ENCODE assay signal across 22 cellular contexts in the genomic region with DNA sequence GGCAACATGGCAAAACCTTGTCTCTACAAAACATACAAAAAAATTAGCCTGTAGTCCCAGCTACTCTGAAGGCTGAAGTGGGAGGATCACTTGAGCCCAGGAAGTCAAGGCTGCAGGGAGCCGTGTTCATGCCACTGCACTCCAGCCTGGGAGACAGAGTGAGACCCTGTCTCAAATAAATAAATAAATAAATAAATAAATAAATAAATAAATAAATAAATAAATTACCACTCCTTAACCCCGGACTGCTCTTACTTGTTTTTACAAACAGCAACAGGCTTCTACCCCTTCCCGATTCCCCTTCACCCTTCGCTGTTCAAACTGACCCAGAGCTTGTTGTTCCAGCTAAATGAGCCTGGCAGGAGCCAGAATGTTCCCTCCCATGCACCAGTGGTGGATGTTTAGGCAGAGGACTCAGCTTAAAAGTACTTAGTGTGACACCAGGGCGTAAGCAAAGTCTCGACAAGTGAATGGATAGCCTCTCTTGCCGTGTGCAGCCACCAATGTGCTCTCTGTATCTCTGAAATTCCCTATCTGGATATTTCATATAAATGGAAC. TPM values are rescaled to one million over a fixed set of nuclear protein-coding genes. Genes with fewer than 3 reads are reported as not detected.
DNase-seq lines count a peak whose midpoint lies in the region; ATAC-seq, FAIRE-seq and TF ChIP-seq lines count a peak whose summit lies in the region.
"Had no signal": no experiment of that assay in that cellular context is flagged by ENCODE, and none has a peak within 500 bp of the region (broad histone marks: within the 10 kb centered on the region; RNA-seq: fewer than 3 reads in every experiment).

No MANE protein-coding gene starts in this region.

- H3K23ac ChIP-seq in H1 (ENCODE audit: insufficient read length) (no peak overlapping the region), mesenchymal stem cell (ENCODE audit: low read length in 2 of 2) (no peak overlapping the region)

- DNase-seq in A549 (ENCODE audit: low read depth in 1 of 2, low spot score in 1 of 2) (no peak), Panc1 (ENCODE audit: low read depth, low spot score) (no peak), H1 (ENCODE audit: low read depth in 1 of 2, low spot score in 2 of 2) (no peak), mesenchymal stem cell (no peak), amniotic stem cell (lab: John Stamatoyannopoulos, UW) (no peak), right lobe of liver (no peak), NCI-H187 treated with DMSO at 0.1 percent for 48 hours (lab: John Stamatoyannopoulos, UW) (no peak)
- no peak for DNase-seq in activated naive CD4-positive, alpha-beta T cell treated with anti-CD3 and anti-CD28 coated beads, Interleukin-2, amount 10 ng/mL, durations not matched to agents 7 days and 5 days
- DNase-seq: DMS79, HFFc6, KG1, NCI-H1092 treated with DMSO at 0.1 percent for 48 hours, NCI-H1436 treated with DMSO at 0.1 percent for 48 hours, NCI-H2029, NCI-H226, NCI-H510A treated with DMSO at 0.1 percent for 48 hours, NCI-H748 treated with DMSO at 0.1 percent for 48 hours had no signal

- WGBS in A549 (ENCODE audit: missing lambda C conversion rate), result 84% methylated on average over 7 of the region's 7 CpGs
- WGBS in H1 (ENCODE audit: extremely low coverage in 1 of 2, insufficient coverage in 1 of 2, insufficient read length in 1 of 2, insufficient replicate concordance in 2 of 2, low coverage in 1 of 2, low lambda C conversion rate in 2 of 2, missing lambda C conversion rate in 1 of 2), 2 experiments, result 93% methylated on average over 7 of the region's 7 CpGs; no CpG with 5 or more reads in 1 of the 2 experiments
- 93% methylated on average over 5 of the region's 7 CpGs for WGBS in mesenchymal stem cell
- WGBS in right lobe of liver (ENCODE audit: insufficient coverage, low coverage, low lambda C conversion rate, missing lambda C conversion rate), result 70% methylated on average over 6 of the region's 7 CpGs

- H3K4me3 Mint-ChIP-seq in activated naive CD4-positive, alpha-beta T cell treated with anti-CD3 and anti-CD28 coated beads, Interleukin-2, amount 10 ng/mL, durations not matched to agents 7 days and 5 days, result no peak overlapping the region
- H3K4me3 Mint-ChIP-seq: CD14-positive monocyte, HFFc6 had no signal

- CTCF ChIA-PET in A549 (lab: Yijun Ruan, JAX), result interaction anchor here (1.7 kb wide), 1 partner anchor 16 kb away, joined by 5 read pairs; no protein-coding TSS in a partner anchor
- CTCF ChIA-PET in Panc1 (lab: Charles Lee), result no interaction called here
- CTCF ChIA-PET in H1 (lab: Charles Lee; ENCODE audit: partially characterized antibody), result interaction anchor here (0.9 to 4.2 kb wide), 5 partner anchors 10 to 152 kb away, joined by 3 to 23 read pairs (median 6); no protein-coding TSS in a partner anchor
- CTCF ChIA-PET in activated naive CD4-positive, alpha-beta T cell treated with anti-CD3 and anti-CD28 coated beads, Interleukin-2, amount 10 ng/mL, durations not matched to agents 7 days and 5 days (lab: Charles Lee), result interaction anchor here (0.7 kb wide), 1 partner anchor 15 kb away, joined by 3 read pairs; no protein-coding TSS in a partner anchor

- H4K5ac ChIP-seq in H1 (ENCODE audit: insufficient read length, low read depth, low read length), result no peak overlapping the region

- no peak for ATAC-seq in A549
- ATAC-seq in Panc1, result no peak
- ATAC-seq in right lobe of liver, result no peak
- ATAC-seq: Right ventricle myocardium inferior had no signal

- H3K4me2 ChIP-seq in A549, result no peak overlapping the region
- H3K4me2 ChIP-seq in H1 (ENCODE audit: insufficient read depth in 1 of 2, low read depth in 2 of 2, low read length in 2 of 2), result no peak overlapping the region
- no peak overlapping the region for H3K4me2 ChIP-seq in mesenchymal stem cell (ENCODE audit: low read length, poor library complexity, severe bottlenecking)

- H3K18ac ChIP-seq in H1 (ENCODE audit: extremely low read depth, low read length) (no peak overlapping the region), mesenchymal stem cell (ENCODE audit: low read depth in 1 of 2, low read length in 2 of 2) (no peak overlapping the region)

- POLR2A ChIA-PET in A549 (lab: Yijun Ruan, JAX), result no interaction called here
- POLR2A ChIA-PET in Panc1 (lab: Charles Lee), result no interaction called here
- POLR2A ChIA-PET in H1 (lab: Charles Lee; ENCODE audit: partially characterized antibody), result interaction anchor here (1.4 kb wide), 1 partner anchor 12 kb away, joined by 3 read pairs; no protein-coding TSS in a partner anchor

- no peaks in the 10 kb centered on the region for H3K9me3 ChIP-seq in A549
- H3K9me3 ChIP-seq in Panc1 (ENCODE audit: control insufficient read depth, insufficient read depth, low read depth, low read length), result no peaks in the 10 kb centered on the region
- H3K9me3 ChIP-seq in H1 (ENCODE audit: insufficient read depth in 2 of 2, low read depth in 1 of 2, low read length in 1 of 2), result no peaks in the 10 kb centered on the region
- H3K9me3 ChIP-seq in mesenchymal stem cell (ENCODE audit: control insufficient read depth, low read length), result no peaks in the 10 kb centered on the region
- no peaks in the 10 kb centered on the region for H3K9me3 ChIP-seq in right lobe of liver
- H3K9me3 ChIP-seq: SJSA1 had no signal

- H2BK5ac ChIP-seq in H1 (ENCODE audit: low read depth, low read length) (no peak overlapping the region), mesenchymal stem cell (ENCODE audit: low read depth, low read length, poor library complexity, severe bottlenecking) (no peak overlapping the region)

- H4K91ac ChIP-seq in H1 (replicated peaks; ENCODE audit: insufficient read length, low read length), result peak overlapping the region; percentile 11
- no peak overlapping the region for H4K91ac ChIP-seq in mesenchymal stem cell (ENCODE audit: low read length)

- no peak overlapping the region; the same call in 1 of the 2 replicates for H2BK12ac ChIP-seq in H1 (ENCODE audit: low read depth, low read length)
- H2BK12ac ChIP-seq in mesenchymal stem cell (ENCODE audit: low read length in 2 of 2), result no peak overlapping the region

- H3K9ac ChIP-seq in H1 (replicated peaks in 1 of 4; ENCODE audit: extremely low read depth in 1 of 4, low read depth in 3 of 4, low read length in 3 of 4) (no peak overlapping the region), mesenchymal stem cell (ENCODE audit: low read length) (no peak overlapping the region)

- TF ChIP-seq CTCF in A549 (IDR thresholded peaks at IDR 0.05) (no peak), Panc1 (IDR thresholded peaks at IDR 0.05) (no peak), H1 (IDR thresholded peaks at IDR 0.05; ENCODE audit: control extremely low read depth in 1 of 3, insufficient read depth in 1 of 3, low read depth in 1 of 3, low read length in 3 of 3) (no peak), right lobe of liver (IDR thresholded peaks at IDR 0.05) (no peak)

- H3K79me1 ChIP-seq in H1 (ENCODE audit: low read depth, low read length) (no peaks in the 10 kb centered on the region), mesenchymal stem cell (replicated peaks; ENCODE audit: low read length, poor library complexity, severe bottlenecking) (no peaks in the 10 kb centered on the region)

- peaks cover 33% of the 10 kb centered on the region for H3K4me1 ChIP-seq in A549
- peaks cover 48% of the 10 kb centered on the region for H3K4me1 ChIP-seq in Panc1 (ENCODE audit: control insufficient read depth, insufficient read depth, low read length)
- no peaks in the 10 kb centered on the region for H3K4me1 ChIP-seq in H1 (replicated peaks in 1 of 4; ENCODE audit: control insufficient read depth in 3 of 4, insufficient read depth in 4 of 4, low read length in 3 of 4)
- H3K4me1 ChIP-seq in mesenchymal stem cell (ENCODE audit: control insufficient read depth, insufficient read depth, low read depth, low read length), result peaks cover 20% of the 10 kb centered on the region
- H3K4me1 ChIP-seq in right lobe of liver, result no peaks in the 10 kb centered on the region

- BruUV-seq in Panc1 (replicated peaks; lab: Mats Ljungman, UMichigan), result no TSS peak

- H3K27me3 ChIP-seq in Panc1 (ENCODE audit: control insufficient read depth, insufficient read depth, low read length), result no peaks in the 10 kb centered on the region
- no peaks in the 10 kb centered on the region for H3K27me3 ChIP-seq in H1 (replicated peaks in 1 of 4; ENCODE audit: control insufficient read depth in 3 of 4, extremely low read depth in 1 of 4, insufficient read depth in 3 of 4, low read length in 3 of 4)
- H3K27me3 ChIP-seq in mesenchymal stem cell (ENCODE audit: control insufficient read depth in 1 of 2, insufficient read depth in 1 of 2, low read length in 2 of 2), result peaks cover 0 to 46% of the 10 kb centered on the region in 2 experiments
- no peaks in the 10 kb centered on the region for H3K27me3 ChIP-seq in right lobe of liver
- H3K27me3 ChIP-seq: SJSA1 had no signal

- H2BK15ac ChIP-seq in H1 (ENCODE audit: low read length) (no peak overlapping the region), mesenchymal stem cell (ENCODE audit: low read depth, poor library complexity, severe bottlenecking) (no peak overlapping the region)

- H2BK120ac ChIP-seq in H1 (replicated peaks; ENCODE audit: low read depth, low read length), result no peak overlapping the region
- no peak overlapping the region for H2BK120ac ChIP-seq in mesenchymal stem cell (ENCODE audit: low read depth, low read length)

- H3K79me2 ChIP-seq in H1 (ENCODE audit: control insufficient read depth in 1 of 2, insufficient read depth in 2 of 2, low read length in 2 of 2), result no peaks in the 10 kb centered on the region

- H3K4ac ChIP-seq in H1 (replicated peaks; ENCODE audit: insufficient read length, low read depth, low read length) (no peak overlapping the region), mesenchymal stem cell (ENCODE audit: low read depth in 1 of 2, low read length in 2 of 2) (no peak overlapping the region)

- H2AK5ac ChIP-seq in H1 (ENCODE audit: low read depth, low read length) (no peak overlapping the region), mesenchymal stem cell (ENCODE audit: low read length, severe bottlenecking) (no peak overlapping the region)

- H2AFZ ChIP-seq in H1 (ENCODE audit: low read length) (no peak overlapping the region), mesenchymal stem cell (ENCODE audit: low read depth, low read length) (no peak overlapping the region)

- no peak overlapping the region for H3K56ac ChIP-seq in H1 (replicated peaks; ENCODE audit: insufficient read length, low read depth, low read length)

- H3K36me3 ChIP-seq in Panc1 (ENCODE audit: control insufficient read depth, insufficient read depth, low read length), result no peaks in the 10 kb centered on the region
- no peaks in the 10 kb centered on the region for H3K36me3 ChIP-seq in H1 (ENCODE audit: control insufficient read depth in 2 of 4, insufficient read depth in 4 of 4, low read length in 3 of 4)
- no peaks in the 10 kb centered on the region for H3K36me3 ChIP-seq in mesenchymal stem cell (ENCODE audit: control insufficient read depth in 1 of 2, insufficient read depth in 2 of 2, low read depth in 1 of 2, low read length in 2 of 2)
- H3K36me3 ChIP-seq in right lobe of liver, result no peaks in the 10 kb centered on the region
- H3K36me3 ChIP-seq: SJSA1 had no signal

- no peak overlapping the region for H3K27ac Mint-ChIP-seq in activated naive CD4-positive, alpha-beta T cell treated with anti-CD3 and anti-CD28 coated beads, Interleukin-2, amount 10 ng/mL, durations not matched to agents 7 days and 5 days
- H3K27ac Mint-ChIP-seq: CD14-positive monocyte, HFFc6 had no signal

- TF ChIP-seq POLR2A in A549 (IDR thresholded peaks at IDR 0.05; ENCODE audit: low read length) (no peak), H1 (IDR thresholded peaks at IDR 0.05; ENCODE audit: control extremely low read depth in 1 of 2, low read depth in 2 of 2, low read length in 2 of 2) (no peak), right lobe of liver (IDR thresholded peaks at IDR 0.05) (no peak)

- H3K36me3 Mint-ChIP-seq in activated naive CD4-positive, alpha-beta T cell treated with anti-CD3 and anti-CD28 coated beads, Interleukin-2, amount 10 ng/mL, durations not matched to agents 7 days and 5 days, result no peaks in the 10 kb centered on the region
- H3K36me3 Mint-ChIP-seq: CD14-positive monocyte had no signal

- no peak for TF ChIP-seq RAD21 in A549 (conservative IDR thresholded peaks at IDR 0.05 in 1 of 2, IDR thresholded peaks at IDR 0.05 in 1 of 2)
- no peak for TF ChIP-seq RAD21 in H1 (IDR thresholded peaks at IDR 0.05 in 1 of 2, conservative IDR thresholded peaks at IDR 0.05 in 1 of 2; ENCODE audit: low read depth in 2 of 2, low read length in 2 of 2)

- no peak overlapping the region for H3K4me3 ChIP-seq in A549
- no peak overlapping the region for H3K4me3 ChIP-seq in Panc1 (ENCODE audit: low read depth in 2 of 2, low read length in 2 of 2)
- H3K4me3 ChIP-seq in H1 (ENCODE audit: extremely low read depth in 1 of 4, insufficient read depth in 2 of 4, low read depth in 3 of 4, low read length in 4 of 4), result no peak overlapping the region
- H3K4me3 ChIP-seq in mesenchymal stem cell (ENCODE audit: insufficient read depth in 1 of 2, low read depth in 1 of 2, low read length in 2 of 2), result no peak overlapping the region
- no peak overlapping the region for H3K4me3 ChIP-seq in right lobe of liver
- H3K4me3 ChIP-seq: SJSA1 had no signal

- H3K14ac ChIP-seq in H1 (ENCODE audit: insufficient read length) (no peak overlapping the region), mesenchymal stem cell (ENCODE audit: low read length in 2 of 2) (no peak overlapping the region)

- in situ Hi-C loops in Panc1 (cut with HindIII; ENCODE audit: low pct_unique_long_range_greater_than_20kb, low sequenced_read_pairs), result no loop called here

- no peak for FAIRE-seq in A549 (lab: Jason Lieb, UNC)
- no peak for FAIRE-seq in H1 (lab: Jason Lieb, UNC)
- FAIRE-seq: GM19239, H54 had no signal

- H4K8ac ChIP-seq in H1 (ENCODE audit: extremely low read depth, insufficient read depth, low read length) (no peak overlapping the region), mesenchymal stem cell (ENCODE audit: low read length) (no peak overlapping the region)

- H3K23me2 ChIP-seq in H1 (ENCODE audit: low read depth, low read length), result no peaks in the 10 kb centered on the region

- peaks cover 25% of the 10 kb centered on the region for H3K27me3 Mint-ChIP-seq in activated naive CD4-positive, alpha-beta T cell treated with anti-CD3 and anti-CD28 coated beads, Interleukin-2, amount 10 ng/mL, durations not matched to agents 7 days and 5 days

- TF ChIP-seq EP300 in A549 (IDR thresholded peaks at IDR 0.05) (no peak), H1 (IDR thresholded peaks at IDR 0.05; ENCODE audit: borderline replicate concordance in 1 of 2, low read depth in 2 of 2, low read length in 2 of 2) (no peak)

- no peaks in the 10 kb centered on the region for H4K20me1 ChIP-seq in H1 (replicated peaks in 1 of 2; ENCODE audit: control insufficient read depth in 1 of 2, insufficient read depth in 2 of 2, low read length in 2 of 2)

- no peaks in the 10 kb centered on the region for H3K9me3 Mint-ChIP-seq in activated naive CD4-positive, alpha-beta T cell treated with anti-CD3 and anti-CD28 coated beads, Interleukin-2, amount 10 ng/mL, durations not matched to agents 7 days and 5 days
- H3K9me3 Mint-ChIP-seq: CD14-positive monocyte, HFFc6 had no signal

- H3K27ac ChIP-seq in A549 (peak overlapping the region; percentile 28 to 100; a peak in 3 of 6 replicates), Panc1 (ENCODE audit: low read length) (peak overlapping the region; percentile 96), H1 (ENCODE audit: low read depth, low read length) (no peak overlapping the region), mesenchymal stem cell (ENCODE audit: low read length, poor library complexity, severe bottlenecking) (peak overlapping the region; percentile 61), right lobe of liver (no peak overlapping the region)
- H3K27ac ChIP-seq: SJSA1 had no signal

- intact Hi-C loops in Panc1 (cut with micrococcal nuclease; ENCODE audit: unreplicated experiment), result no loop called here
- intact Hi-C loops in right lobe of liver (cut with DNase I), result loop anchor here in 1 of 2 donors (5.0 kb wide), 1 partner anchor 100 kb away; no protein-coding TSS in a partner anchor

- no peak overlapping the region for H2BK20ac ChIP-seq in H1 (ENCODE audit: low read length)

- H3K4me1 Mint-ChIP-seq in activated naive CD4-positive, alpha-beta T cell treated with anti-CD3 and anti-CD28 coated beads, Interleukin-2, amount 10 ng/mL, durations not matched to agents 7 days and 5 days, result no peaks in the 10 kb centered on the region
- H3K4me1 Mint-ChIP-seq: CD14-positive monocyte had no signal

RNA-seq across cellular contexts. Expression of gene PADI3, which starts 21.5 kb away (rescaled TPM):
- 2.4 and 2.8 TPM in 2 replicates for polyA plus RNA-seq in A549 (2011; rRNA removed)
- 1.4 and 1.6 TPM in 2 replicates for polyA plus RNA-seq in A549 (2012; cell fraction: cytosol; rRNA removed)
- polyA plus RNA-seq in A549 (2012; cell fraction: nucleus; rRNA removed), result 6.7 and 7.0 TPM in 2 replicates
- 0.99 to 1.5 TPM (median 1.4 TPM) in 3 replicates for polyA plus RNA-seq in A549 (2017; fragmentation: RNase III; extraction: RNeasy Plus Mini Kit Qiagen cat#74134 plus additional on column Dnase treatment)
- 3.8 and 4.4 TPM in 2 replicates for polyA minus RNA-seq in A549 (2011; rRNA and poly(A)+ RNA removed)
- 3.4 TPM for total RNA-seq in Panc1 (2021; ENCODE audit: unreplicated experiment)
- polyA plus RNA-seq in Panc1 (2012; ENCODE audit: insufficient read length), result 4.4 TPM
- total RNA-seq in H1 (2021; fragmentation: NEBNext Ultra II Directional; extraction: Animal tissue kit (Norgen Biotek cat#: 25700)), result 0.37 and 0.44 TPM in 2 replicates
- 0.94 and 1.9 TPM in 2 replicates for polyA plus RNA-seq in H1 (2011; rRNA removed)
- 1.6 TPM for polyA plus RNA-seq in H1 (2011; cell fraction: cytosol; rRNA removed)
- polyA plus RNA-seq in H1 (2011; cell fraction: nucleus; rRNA removed), result 3.4 TPM
- 0.35 to 0.85 TPM (median 0.64 TPM) in 4 replicates for polyA plus RNA-seq in H1 (2012, experiment 1 of 2)
- 0.33 TPM for polyA plus RNA-seq in H1 (2012, experiment 2 of 2)
- polyA plus RNA-seq in H1 (2013, experiment 1 of 2), result 0.59 TPM
- 0.35 TPM for polyA plus RNA-seq in H1 (2013, experiment 2 of 2)
- polyA minus RNA-seq in H1 (2011; rRNA and poly(A)+ RNA removed), result 1.3 and 1.7 TPM in 2 replicates
- 0.81 TPM for polyA minus RNA-seq in H1 (2011; cell fraction: cytosol; rRNA and poly(A)+ RNA removed)
- polyA minus RNA-seq in H1 (2011; cell fraction: nucleus; rRNA and poly(A)+ RNA removed), result 1.6 TPM
- not detected for polyA plus RNA-seq in mesenchymal stem cell (2013, experiment 1 of 2)
- polyA plus RNA-seq in mesenchymal stem cell (2013, experiment 2 of 2), result 0.01 TPM
- not detected for total RNA-seq in right lobe of liver
- total RNA-seq: Right ventricle myocardium inferior had no signal
- polyA plus RNA-seq: CD14-positive monocyte had no signal

RNA-seq across cellular contexts. Expression of gene PADI1, which starts 22.5 kb away (rescaled TPM):
- polyA plus RNA-seq in A549 (2011; rRNA removed) (1.1 and 1.4 TPM in 2 replicates), A549 (2017; fragmentation: RNase III; extraction: RNeasy Plus Mini Kit Qiagen cat#74134 plus additional on column Dnase treatment) (1.7 to 2.3 TPM (median 2.0 TPM) in 3 replicates), H1 (2011; rRNA removed) (0.20 and 0.38 TPM in 2 replicates)
- polyA plus RNA-seq in A549 (2012; cell fraction: cytosol; rRNA removed), result 1.4 and 1.6 TPM in 2 replicates
- 3.8 and 4.0 TPM in 2 replicates for polyA plus RNA-seq in A549 (2012; cell fraction: nucleus; rRNA removed)
- polyA minus RNA-seq in A549 (2011; rRNA and poly(A)+ RNA removed), result 0.92 and 1.5 TPM in 2 replicates
- total RNA-seq in Panc1 (2021; ENCODE audit: unreplicated experiment) (2.3 TPM), right lobe of liver (1 to 10 TPM in 2 of 6 experiments, under 1 TPM in 2, not detected in 2; 0.44 to 1.4 (median 0.92) TPM)
- polyA plus RNA-seq in Panc1 (2012; ENCODE audit: insufficient read length), result 2.6 TPM
- total RNA-seq in H1 (2021; fragmentation: NEBNext Ultra II Directional; extraction: Animal tissue kit (Norgen Biotek cat#: 25700)), result 0.30 and 0.33 TPM in 2 replicates
- 0.22 TPM for polyA plus RNA-seq in H1 (2011; cell fraction: cytosol; rRNA removed)
- 0.40 TPM for polyA plus RNA-seq in H1 (2011; cell fraction: nucleus; rRNA removed)
- polyA plus RNA-seq in H1 (2012, experiment 1 of 2), result 0.20 to 0.45 TPM (median 0.29 TPM) in 4 replicates
- polyA plus RNA-seq in H1 (2012, experiment 2 of 2), result 0.24 TPM
- 0.41 TPM for polyA plus RNA-seq in H1 (2013, experiment 1 of 2)
- polyA plus RNA-seq in H1 (2013, experiment 2 of 2), result 0.31 TPM
- 0.20 and 0.35 TPM in 2 replicates for polyA minus RNA-seq in H1 (2011; rRNA and poly(A)+ RNA removed)
- polyA minus RNA-seq in H1 (2011; cell fraction: cytosol; rRNA and poly(A)+ RNA removed), result not detected
- not detected for polyA minus RNA-seq in H1 (2011; cell fraction: nucleus; rRNA and poly(A)+ RNA removed)
- 0.03 TPM for polyA plus RNA-seq in mesenchymal stem cell (2013, experiment 1 of 2)
- 0.10 TPM for polyA plus RNA-seq in mesenchymal stem cell (2013, experiment 2 of 2)
- total RNA-seq: Right ventricle myocardium inferior had no signal
- polyA plus RNA-seq: CD14-positive monocyte had no signal

Comparison
In these comparisons a context has a peak if more than half of its experiments do, and no peak if none do; other contexts are left out.
1. H3K27ac ChIP-seq: peak in A549 (2 of 2), Panc1 (single experiment) and mesenchymal stem cell (single experiment); none in H1 (single experiment) and right lobe of liver (0 of 3).